In genomic region chr11:2722955-2723354, GRCh38 we compare ENCODE assay signal across 2 cellular contexts.
TF ChIP-seq lines count a peak whose summit lies in the region.

No MANE protein-coding gene starts in this region.

TF ChIP-seq in HCT116, 20 proteins besides CTCF, POLR2A, EP300 and RAD21:
- TF ChIP-seq POLR2AphosphoS5 (IDR thresholded peaks at IDR 0.05; ENCODE audit: low read depth, low read length): no peak
- no peak for TF ChIP-seq EZH2phosphoT487 (IDR thresholded peaks at IDR 0.05; ENCODE audit: borderline replicate concordance)
- TF ChIP-seq, protein P1, sequence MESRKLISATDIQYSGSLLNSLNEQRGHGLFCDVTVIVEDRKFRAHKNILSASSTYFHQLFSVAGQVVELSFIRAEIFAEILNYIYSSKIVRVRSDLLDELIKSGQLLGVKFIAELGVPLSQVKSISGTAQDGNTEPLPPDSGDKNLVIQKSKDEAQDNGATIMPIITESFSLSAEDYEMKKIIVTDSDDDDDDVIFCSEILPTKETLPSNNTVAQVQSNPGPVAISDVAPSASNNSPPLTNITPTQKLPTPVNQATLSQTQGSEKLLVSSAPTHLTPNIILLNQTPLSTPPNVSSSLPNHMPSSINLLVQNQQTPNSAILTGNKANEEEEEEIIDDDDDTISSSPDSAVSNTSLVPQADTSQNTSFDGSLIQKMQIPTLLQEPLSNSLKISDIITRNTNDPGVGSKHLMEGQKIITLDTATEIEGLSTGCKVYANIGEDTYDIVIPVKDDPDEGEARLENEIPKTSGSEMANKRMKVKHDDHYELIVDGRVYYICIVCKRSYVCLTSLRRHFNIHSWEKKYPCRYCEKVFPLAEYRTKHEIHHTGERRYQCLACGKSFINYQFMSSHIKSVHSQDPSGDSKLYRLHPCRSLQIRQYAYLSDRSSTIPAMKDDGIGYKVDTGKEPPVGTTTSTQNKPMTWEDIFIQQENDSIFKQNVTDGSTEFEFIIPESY (IDR thresholded peaks at IDR 0.05; ENCODE audit: extremely low read depth, insufficient replicate concordance, low read length): no peak
- TF ChIP-seq SP1 (IDR thresholded peaks at IDR 0.05; ENCODE audit: low read depth): no peak
- TF ChIP-seq JUND (IDR thresholded peaks at IDR 0.05): no peak
- no peak for TF ChIP-seq SIN3A (IDR thresholded peaks at IDR 0.05; ENCODE audit: low read depth)
- TF ChIP-seq ATF3 (IDR thresholded peaks at IDR 0.05): no peak

TF ChIP-seq in H1, 55 proteins besides CTCF, POLR2A, EP300 and RAD21:
- TF ChIP-seq HDAC6 (IDR thresholded peaks at IDR 0.05; ENCODE audit: low read depth, low read length) (no peak), MAX (IDR thresholded peaks at IDR 0.05) (no peak), GABPA (IDR thresholded peaks at IDR 0.05; ENCODE audit: borderline replicate concordance, insufficient read depth, low read length) (no peak), TEAD4 (IDR thresholded peaks at IDR 0.05; ENCODE audit: low read depth, low read length) (no peak), JUN (IDR thresholded peaks at IDR 0.05; ENCODE audit: low read depth, low read length) (no peak), CHD1 (IDR thresholded peaks at IDR 0.05; ENCODE audit: low read depth, low read length) (no peak), FOSL1 (IDR thresholded peaks at IDR 0.05; ENCODE audit: insufficient read depth, low read depth, low read length) (no peak), MAFK (IDR thresholded peaks at IDR 0.05; ENCODE audit: low read depth, low read length) (no peak), ATF2 (IDR thresholded peaks at IDR 0.05; ENCODE audit: low read length) (no peak), CEBPB (IDR thresholded peaks at IDR 0.05; ENCODE audit: low read depth, low read length) (no peak), RXRA (IDR thresholded peaks at IDR 0.05; ENCODE audit: insufficient read depth, low read depth, low read length) (no peak), USF2 (IDR thresholded peaks at IDR 0.05; ENCODE audit: low read length) (no peak), SIX5 (IDR thresholded peaks at IDR 0.05; ENCODE audit: low read depth, low read length) (no peak), RFX5 (IDR thresholded peaks at IDR 0.05; ENCODE audit: borderline replicate concordance, low read depth, low read length) (no peak), YY1 (IDR thresholded peaks at IDR 0.05; ENCODE audit: low read depth, low read length) (no peak)
- TF ChIP-seq, protein P2, sequence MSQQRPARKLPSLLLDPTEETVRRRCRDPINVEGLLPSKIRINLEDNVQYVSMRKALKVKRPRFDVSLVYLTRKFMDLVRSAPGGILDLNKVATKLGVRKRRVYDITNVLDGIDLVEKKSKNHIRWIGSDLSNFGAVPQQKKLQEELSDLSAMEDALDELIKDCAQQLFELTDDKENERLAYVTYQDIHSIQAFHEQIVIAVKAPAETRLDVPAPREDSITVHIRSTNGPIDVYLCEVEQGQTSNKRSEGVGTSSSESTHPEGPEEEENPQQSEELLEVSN (IDR thresholded peaks at IDR 0.05): no peak
